19 cellular contexts compared by ENCODE assay signal in the genomic region with DNA sequence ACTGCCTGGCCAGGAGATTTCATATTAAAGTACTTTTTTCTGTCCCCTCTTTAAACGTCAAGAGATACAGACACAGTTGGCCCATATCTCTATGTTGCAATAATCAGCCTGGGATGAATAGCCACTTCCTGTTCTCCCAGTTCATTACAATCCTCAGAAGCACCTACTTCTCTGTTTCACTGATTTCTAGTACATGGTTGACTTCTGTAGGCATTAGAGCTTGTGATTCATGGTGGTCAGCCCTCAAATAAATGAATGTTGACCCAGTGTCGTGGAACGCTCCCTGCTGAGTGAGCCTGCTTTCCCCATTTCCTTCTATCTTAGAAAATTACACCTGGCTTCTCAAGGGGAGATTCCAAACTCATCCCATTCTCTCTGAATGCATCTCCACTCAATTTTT.
DNase-seq lines count a peak whose midpoint lies in the region; TF ChIP-seq lines count a peak whose summit lies in the region.
"Had no signal": no experiment of that assay in that cellular context is flagged by ENCODE, and none has a peak within 500 bp of the region (broad histone marks: within the 10 kb centered on the region; RNA-seq: fewer than 3 reads in every experiment).

No MANE protein-coding gene starts in this region.

- no peaks in the 10 kb centered on the region for H3K79me1 ChIP-seq in mesendoderm (ENCODE audit: low read length)

- POLR2A ChIA-PET in RWPE1 (lab: Yijun Ruan, JAX; ENCODE audit: low non-redundant PET): no interaction called here

- H3K56ac ChIP-seq in mesendoderm (ENCODE audit: low read length): no peak overlapping the region

- H4K5ac ChIP-seq in mesendoderm (ENCODE audit: low read length): no peak overlapping the region

- no peak overlapping the region for H2BK15ac ChIP-seq in mesendoderm (replicated peaks; ENCODE audit: low read depth)

- H3K27ac ChIP-seq in mesendoderm (ENCODE audit: low read depth, low read length): no peak overlapping the region
- H3K27ac ChIP-seq in RWPE1: no peak overlapping the region
- no peak overlapping the region for H3K27ac ChIP-seq in brain microvascular endothelial cell
- H3K27ac ChIP-seq: GM23248 had no signal

- H3K4ac ChIP-seq in mesendoderm (ENCODE audit: low read depth, low read length): no peak overlapping the region

- no CpG with 5 or more reads among the region's 3 CpGs for WGBS in mesendoderm (ENCODE audit: extremely low coverage, insufficient coverage, low lambda C conversion rate)

- DNase-seq in HT1080 (ENCODE audit: low read depth) (peak; percentile 57), NB4 (ENCODE audit: low read depth) (peak; percentile 73), choroid plexus epithelial cell (ENCODE audit: low read depth) (peak; percentile 68), mesendoderm (peak; percentile 11), RWPE1 (ENCODE audit: low spot score) (no peak), brain microvascular endothelial cell (no peak), immature natural killer cell (no peak), putamen (ENCODE audit: low spot score) (no peak)
- DNase-seq: activated CD4-positive, alpha-beta T cell treated with anti-CD3 and anti-CD28 coated beads for 4 hours; activated naive CD4-positive, alpha-beta T cell treated with anti-CD3 and anti-CD28 coated beads for 36 hours; BE2C; DMS79; foreskin fibroblast; GM23248; NCI-H446 treated with DMSO at 0.1 percent for 48 hours; occipital lobe; small intestine; stimulated activated naive CD8-positive, alpha-beta T cell treated with anti-CD3 and anti-CD28 coated beads, Interleukin-15, Interleukin-2, amounts not matched to agents 100 U/mL and 50 U/mL, for 24 hours; T-helper 2 cell had no signal

- H3K9me3 Mint-ChIP-seq in immature natural killer cell: peaks cover 0 to 5% (median 0%) of the 10 kb centered on the region in 6 donors
- H3K9me3 Mint-ChIP-seq: activated naive CD4-positive, alpha-beta T cell treated with anti-CD3 and anti-CD28 coated beads for 36 hours had no signal

- no peak for TF ChIP-seq POLR2A in NB4 (IDR thresholded peaks at IDR 0.05; ENCODE audit: extremely low read depth, insufficient read length)

- in situ Hi-C loops in brain microvascular endothelial cell (cut with HindIII; ENCODE audit: low pct_ligation_motif_present, low sequenced_read_pairs): no loop called here

- H3K4me1 Mint-ChIP-seq in immature natural killer cell: no peaks in the 10 kb centered on the region

- H3K4me3 Mint-ChIP-seq in immature natural killer cell: no peak overlapping the region
- H3K4me3 Mint-ChIP-seq: activated naive CD4-positive, alpha-beta T cell treated with anti-CD3 and anti-CD28 coated beads for 36 hours had no signal

- no peak overlapping the region for H3K9ac ChIP-seq in mesendoderm (ENCODE audit: low read length)
- H3K9ac ChIP-seq: GM23248 had no signal

- H3K27ac Mint-ChIP-seq in immature natural killer cell: no peak overlapping the region
- H3K27ac Mint-ChIP-seq: activated naive CD4-positive, alpha-beta T cell treated with anti-CD3 and anti-CD28 coated beads for 36 hours had no signal

- H3K36me3 Mint-ChIP-seq in immature natural killer cell: no peaks in the 10 kb centered on the region

- H3K4me3 ChIP-seq in NB4 (ENCODE audit: low read depth, low read length) (no peak overlapping the region), choroid plexus epithelial cell (ENCODE audit: low read depth, low read length) (no peak overlapping the region), mesendoderm (ENCODE audit: low read length) (no peak overlapping the region), brain microvascular endothelial cell (ENCODE audit: low read depth, low read length) (no peak overlapping the region)
- H3K4me3 ChIP-seq: GM23248 had no signal

- TF ChIP-seq CTCF in NB4 (IDR thresholded peaks at IDR 0.05; ENCODE audit: low read depth, low read length) (no peak), choroid plexus epithelial cell (conservative IDR thresholded peaks at IDR 0.05; ENCODE audit: low read depth, low read length) (no peak), RWPE1 (conservative IDR thresholded peaks at IDR 0.05; ENCODE audit: low read depth) (no peak), brain microvascular endothelial cell (IDR thresholded peaks at IDR 0.05; ENCODE audit: low read depth, low read length, missing control alignments) (no peak)

- H3K79me2 ChIP-seq in mesendoderm (ENCODE audit: control insufficient read depth, insufficient read depth, low read length): no peaks in the 10 kb centered on the region

- CTCF ChIA-PET in RWPE1 (lab: Yijun Ruan, JAX): no interaction called here

- H3K36me3 ChIP-seq in mesendoderm (ENCODE audit: control insufficient read depth, insufficient read depth, low read length) (no peaks in the 10 kb centered on the region), brain microvascular endothelial cell (replicated peaks) (no peaks in the 10 kb centered on the region)
- H3K36me3 ChIP-seq: BE2C had no signal

- no peak overlapping the region for H2AK5ac ChIP-seq in mesendoderm (ENCODE audit: low read length)

- no peak overlapping the region for H3K23ac ChIP-seq in mesendoderm (ENCODE audit: low read length)

- H3K27me3 Mint-ChIP-seq in immature natural killer cell (ENCODE audit: low read depth in 3 of 3): peaks cover 0 to 1% (median 0%) of the 10 kb centered on the region in 3 donors

- H3K4me2 ChIP-seq in mesendoderm (ENCODE audit: low read length): no peak overlapping the region

- H3K27me3 ChIP-seq in mesendoderm (ENCODE audit: insufficient read depth, low read length, poor library complexity) (no peaks in the 10 kb centered on the region), brain microvascular endothelial cell (replicated peaks) (no peaks in the 10 kb centered on the region)
- H3K27me3 ChIP-seq: BE2C had no signal

- H3K4me1 ChIP-seq in mesendoderm (ENCODE audit: control insufficient read depth, low read depth, low read length): peaks cover 3% of the 10 kb centered on the region
- H3K4me1 ChIP-seq: BE2C had no signal

- no peak overlapping the region for H4K8ac ChIP-seq in mesendoderm (ENCODE audit: low read depth, low read length)

- H3K18ac ChIP-seq in mesendoderm (ENCODE audit: low read length): no peak overlapping the region

- no peak overlapping the region for H2BK120ac ChIP-seq in mesendoderm (ENCODE audit: low read depth, low read length)

- H2BK5ac ChIP-seq in mesendoderm (ENCODE audit: low read length): no peak overlapping the region

Comparison
In these comparisons a context has a peak if more than half of its experiments do, and no peak if none do; other contexts are left out.
1. DNase-seq: peak in HT1080 (single experiment), NB4 (single experiment), choroid plexus epithelial cell (single experiment) and mesendoderm (single experiment); none in RWPE1 (single experiment), brain microvascular endothelial cell (single experiment), immature natural killer cell (0 of 3) and putamen (single experiment).